ENCODE assay signal across 8 cellular contexts in the genomic region with DNA sequence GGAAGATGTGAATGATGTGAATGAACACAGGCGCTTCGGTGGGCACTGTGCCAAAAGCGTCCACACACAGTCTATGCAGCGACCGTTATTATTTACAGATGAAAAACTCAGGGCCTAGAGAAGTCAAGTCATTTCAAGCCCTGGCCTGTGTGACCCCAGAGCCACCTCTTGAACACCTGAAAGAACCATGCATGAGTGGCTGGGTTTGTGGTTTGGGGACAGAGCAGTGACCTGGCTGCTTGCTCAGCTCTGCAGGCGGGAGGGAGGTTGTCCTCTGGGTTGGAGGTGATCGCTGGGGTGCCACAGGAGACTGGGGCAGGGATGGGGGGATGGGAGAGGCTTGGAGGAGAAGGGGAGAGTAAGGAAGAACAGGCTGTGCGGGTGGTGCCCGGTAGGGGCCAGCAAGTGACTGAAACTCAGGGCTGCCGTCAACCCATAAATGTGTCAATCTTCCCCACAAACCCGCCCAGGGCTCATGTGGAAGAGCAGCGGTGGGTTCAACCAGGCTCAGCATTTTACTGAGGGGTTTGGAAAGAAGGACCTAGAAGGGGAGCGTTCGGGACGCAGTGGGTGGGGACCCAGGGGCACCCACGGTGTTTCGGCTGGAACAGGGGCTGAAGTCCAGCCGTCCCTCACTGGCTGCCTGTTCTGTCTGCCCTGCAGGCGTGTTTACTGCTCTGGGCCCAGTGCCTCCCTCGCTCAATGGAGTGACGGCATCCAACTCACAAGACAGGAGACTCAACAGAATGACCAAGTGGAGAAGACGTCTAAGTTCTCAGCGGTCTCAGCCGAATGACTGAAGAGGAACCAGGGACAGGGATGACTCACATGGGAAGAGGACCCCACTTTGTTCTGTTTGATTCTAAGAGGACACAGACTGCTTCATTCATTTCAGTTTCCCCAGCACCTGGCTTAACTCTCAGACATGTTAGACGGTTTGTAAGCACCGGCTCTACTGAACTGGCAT.
DNase-seq lines count a peak whose midpoint lies in the region; ATAC-seq and TF ChIP-seq lines count a peak whose summit lies in the region.

No MANE protein-coding gene starts in this region.

- TF ChIP-seq CTCF in GM20000 (IDR thresholded peaks at IDR 0.05; ENCODE audit: extremely low read depth, missing control alignments) (no peak), glutamatergic neuron (IDR thresholded peaks at IDR 0.05; ENCODE audit: partially characterized antibody, unreplicated experiment) (no peak)

- H3K27me3 Mint-ChIP-seq in glutamatergic neuron (ENCODE audit: unreplicated experiment) = peaks cover 61% of the 10 kb centered on the region

- H3K4me1 Mint-ChIP-seq in glutamatergic neuron (ENCODE audit: low read depth, unreplicated experiment) = peaks cover 52% of the 10 kb centered on the region

- H3K4me3 Mint-ChIP-seq in glutamatergic neuron (ENCODE audit: unreplicated experiment) = peak overlapping the region; percentile 63

- H3K27ac Mint-ChIP-seq in glutamatergic neuron (ENCODE audit: unreplicated experiment) = peak overlapping the region; percentile 20

- H3K9me3 Mint-ChIP-seq in glutamatergic neuron (ENCODE audit: unreplicated experiment) = peaks cover 82% of the 10 kb centered on the region

- peak; percentile 82 for DNase-seq in GM20000 (ENCODE audit: low spot score)
- no peak for DNase-seq in glutamatergic neuron
- DNase-seq in hippocampal formation (lab: John Stamatoyannopoulos, UW) = no peak
- DNase-seq in AG20443 (ENCODE audit: low spot score) = no peak
- DNase-seq in NCI-H146 treated with DMSO at 0.1 percent for 48 hours (lab: John Stamatoyannopoulos, UW; ENCODE audit: unreplicated experiment) = no peak
- no peak for DNase-seq in pons (ENCODE audit: low spot score)

- H3K36me3 Mint-ChIP-seq in glutamatergic neuron (ENCODE audit: unreplicated experiment) = peaks cover 15% of the 10 kb centered on the region

- ATAC-seq in GM18499 (IDR thresholded peaks at IDR 0.05; ENCODE audit: insufficient read depth, unreplicated experiment) = peak; percentile 84
- ATAC-seq in HG03159 (IDR thresholded peaks at IDR 0.05; ENCODE audit: unreplicated experiment) = peak; percentile 83
